Comparison of ENCODE assay signal across 11 cellular contexts in the genomic region with DNA sequence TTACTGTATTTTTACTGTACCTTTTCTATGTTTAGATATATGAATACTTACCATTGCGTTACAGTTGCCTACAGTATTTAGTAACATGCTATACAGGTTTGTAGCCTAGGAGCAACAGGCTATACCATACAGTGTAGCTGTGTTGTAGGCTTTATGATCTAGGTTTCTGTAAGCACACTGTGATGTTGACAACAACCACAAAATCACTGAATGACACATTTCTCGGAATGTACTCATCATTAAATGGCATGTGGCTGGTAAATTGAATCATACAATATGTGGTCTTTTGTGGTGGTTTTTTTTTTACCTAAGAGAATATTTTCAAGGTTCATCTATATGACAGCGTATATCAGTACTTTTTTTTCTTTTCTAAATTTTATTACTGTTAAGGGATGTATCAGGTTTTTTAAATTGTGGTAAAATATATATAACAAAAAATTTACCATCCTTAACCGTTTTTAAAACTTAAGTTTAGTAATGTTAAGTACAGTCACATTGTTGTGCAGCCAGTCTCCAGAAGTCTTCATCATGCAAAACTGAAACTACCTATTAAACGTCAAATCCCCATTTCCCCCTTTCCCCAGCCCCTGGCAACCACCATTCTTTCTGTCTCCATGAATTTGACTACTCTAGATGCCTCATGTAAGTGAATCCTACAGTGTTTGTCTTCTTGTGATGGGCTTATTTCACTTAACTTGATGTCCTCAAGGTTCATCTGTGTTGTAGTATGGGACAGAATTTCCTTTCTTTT. TPM values are rescaled to one million over a fixed set of nuclear protein-coding genes. Genes with fewer than 3 reads are reported as not detected.
DNase-seq lines count a peak whose midpoint lies in the region; ATAC-seq and TF ChIP-seq lines count a peak whose summit lies in the region.
"Had no signal": no experiment of that assay in that cellular context is flagged by ENCODE, and none has a peak within 500 bp of the region (broad histone marks: within the 10 kb centered on the region; RNA-seq: fewer than 3 reads in every experiment).

No MANE protein-coding gene starts in this region.

- in situ Hi-C loops in HAP-1 (cut with MboI; ENCODE audit: low sequenced_read_pairs) = no loop called here

- H3K27me3 Mint-ChIP-seq in activated CD4-positive, alpha-beta T cell treated with anti-CD3 and anti-CD28 coated beads for 36 hours = no peaks in the 10 kb centered on the region

- H3K27ac Mint-ChIP-seq in activated CD4-positive, alpha-beta T cell treated with anti-CD3 and anti-CD28 coated beads for 36 hours = peak overlapping the region; percentile 77

- H3K79me2 ChIP-seq in osteoblast (ENCODE audit: insufficient read depth, low read length) = peaks cover 41% of the 10 kb centered on the region

- H3K27me3 ChIP-seq in osteoblast (ENCODE audit: insufficient read depth, low read length) = no peaks in the 10 kb centered on the region
- no peaks in the 10 kb centered on the region for H3K27me3 ChIP-seq in HAP-1 (ENCODE audit: low read depth)

- no peaks in the 10 kb centered on the region for H3K9me3 Mint-ChIP-seq in activated CD4-positive, alpha-beta T cell treated with anti-CD3 and anti-CD28 coated beads for 36 hours (ENCODE audit: low read depth)

- DNase-seq in activated CD4-positive, alpha-beta T cell treated with anti-CD3 and anti-CD28 coated beads for 36 hours = peak; percentile 36
- DNase-seq in activated CD4-positive, alpha-beta T cell treated with anti-CD3 and anti-CD28 coated beads for 1 hour = no peak
- peak; percentile 34 to 37 for DNase-seq in activated T-cell treated with anti-CD3 and anti-CD28 coated beads, Interleukin-2, amount 50 U/mL, for 48 hours
- no peak for DNase-seq in osteoblast (ENCODE audit: insufficient read length, low spot score, missing footprints)
- DNase-seq in HAP-1 (ENCODE audit: low spot score in 2 of 2) = no peak
- DNase-seq in HT-29 (ENCODE audit: low spot score) = no peak
- DNase-seq in posterior cingulate gyrus = no peak
- DNase-seq: amniotic stem cell, NCI-H1436 had no signal

- no peaks in the 10 kb centered on the region for H3K9me3 ChIP-seq in osteoblast (ENCODE audit: low read depth, low read length)
- H3K9me3 ChIP-seq in HAP-1 = no peaks in the 10 kb centered on the region

- no peak for TF ChIP-seq CTCF in osteoblast (IDR thresholded peaks at IDR 0.05; ENCODE audit: extremely low read depth, low read depth, low read length)

- intact Hi-C loops in activated CD4-positive, alpha-beta T cell treated with anti-CD3 and anti-CD28 coated beads for 36 hours (cut with DNase I, micrococcal nuclease) = loop anchor here (1.0 to 10.0 kb wide), 9 partner anchors 18 to 900 kb away; a partner anchor contains a TSS
- intact Hi-C loops in posterior cingulate gyrus (cut with DNase I) = no loop called here

- H3K4me1 ChIP-seq in osteoblast (ENCODE audit: insufficient read depth, low read length) = peaks cover 9% of the 10 kb centered on the region
- H3K4me1 ChIP-seq in HAP-1 = no peaks in the 10 kb centered on the region

- POLR2A ChIA-PET in activated CD4-positive, alpha-beta T cell treated with anti-CD3 and anti-CD28 coated beads for 36 hours (lab: Charles Lee) = interaction anchor here (0.6 to 1.3 kb wide), 3 partner anchors 17 to 93 kb away, joined by 3 to 4 read pairs (median 4); no protein-coding TSS in a partner anchor

- CTCF ChIA-PET in activated CD4-positive, alpha-beta T cell treated with anti-CD3 and anti-CD28 coated beads for 36 hours (lab: Charles Lee) = interaction anchor here (0.6 to 1.0 kb wide), 6 partner anchors 12 to 396 kb away, joined by 3 to 4 read pairs (median 3); a partner anchor contains a TSS

- no peak overlapping the region for H3K4me2 ChIP-seq in osteoblast (ENCODE audit: insufficient read depth, low read length)

- H3K36me3 ChIP-seq in osteoblast (ENCODE audit: insufficient read depth, low read length) (peaks cover 23% of the 10 kb centered on the region), HAP-1 (replicated peaks) (peaks cover 15% of the 10 kb centered on the region; the same call in 1 of the 2 replicates)

- no peak overlapping the region for H3K4me3 Mint-ChIP-seq in activated CD4-positive, alpha-beta T cell treated with anti-CD3 and anti-CD28 coated beads for 36 hours

- peaks cover 11% of the 10 kb centered on the region for H4K20me1 ChIP-seq in osteoblast (ENCODE audit: insufficient read depth, low read length)

- peak overlapping the region; percentile 67 for H3K27ac ChIP-seq in osteoblast (ENCODE audit: low read depth, low read length)
- H3K27ac ChIP-seq: SK-N-MC had no signal

- ATAC-seq in activated CD4-positive, alpha-beta T cell treated with anti-CD3 and anti-CD28 coated beads for 36 hours = peak; percentile 98
- peak; percentile 60 for ATAC-seq in HG02852 (IDR thresholded peaks at IDR 0.05; ENCODE audit: unreplicated experiment)

- H2AFZ ChIP-seq in osteoblast (ENCODE audit: low read length) = no peak overlapping the region

- no peak overlapping the region for H3K4me3 ChIP-seq in osteoblast (ENCODE audit: insufficient read depth, low read length)
- no peak overlapping the region for H3K4me3 ChIP-seq in HAP-1
- H3K4me3 ChIP-seq: SK-N-MC had no signal

- H3K36me3 Mint-ChIP-seq in activated CD4-positive, alpha-beta T cell treated with anti-CD3 and anti-CD28 coated beads for 36 hours (ENCODE audit: low read depth) = peaks cover 49% of the 10 kb centered on the region

- H3K4me1 Mint-ChIP-seq in activated CD4-positive, alpha-beta T cell treated with anti-CD3 and anti-CD28 coated beads for 36 hours = peaks cover 24% of the 10 kb centered on the region

RNA-seq across cellular contexts. Expression of a gene that starts 21.5 kb away (rescaled TPM):
- 10 to 100 TPM; 59.0 to 59.4 TPM for total RNA-seq in activated CD4-positive, alpha-beta T cell treated with anti-CD3 and anti-CD28 coated beads for 36 hours
- 47.4 and 51.0 TPM in 2 replicates for total RNA-seq in osteoblast
- 19.3 and 23.2 TPM in 2 replicates for total RNA-seq in HT-29 (2014; rRNA removed; shearing (Covaris generic))

RNA-seq across cellular contexts. Expression of a gene that starts 35.8 kb away (rescaled TPM):
- total RNA-seq in activated CD4-positive, alpha-beta T cell treated with anti-CD3 and anti-CD28 coated beads for 36 hours = 1 to 10 TPM; 1.5 TPM
- 0.72 and 1.2 TPM in 2 replicates for total RNA-seq in osteoblast
- 0.92 and 0.94 TPM in 2 replicates for total RNA-seq in HT-29 (2014; rRNA removed; shearing (Covaris generic))

Comparison
In these comparisons a context has a peak if more than half of its experiments do, and no peak if none do; other contexts are left out.
1. DNase-seq: peak in activated CD4-positive, alpha-beta T cell treated with anti-CD3 and anti-CD28 coated beads for 36 hours (single experiment) and activated T-cell treated with anti-CD3 and anti-CD28 coated beads, Interleukin-2, amount 50 U/mL, for 48 hours (2 of 2); none in activated CD4-positive, alpha-beta T cell treated with anti-CD3 and anti-CD28 coated beads for 1 hour (single experiment), osteoblast (single experiment), HAP-1 (0 of 2), HT-29 (single experiment) and posterior cingulate gyrus (0 of 10).